In the genomic region with DNA sequence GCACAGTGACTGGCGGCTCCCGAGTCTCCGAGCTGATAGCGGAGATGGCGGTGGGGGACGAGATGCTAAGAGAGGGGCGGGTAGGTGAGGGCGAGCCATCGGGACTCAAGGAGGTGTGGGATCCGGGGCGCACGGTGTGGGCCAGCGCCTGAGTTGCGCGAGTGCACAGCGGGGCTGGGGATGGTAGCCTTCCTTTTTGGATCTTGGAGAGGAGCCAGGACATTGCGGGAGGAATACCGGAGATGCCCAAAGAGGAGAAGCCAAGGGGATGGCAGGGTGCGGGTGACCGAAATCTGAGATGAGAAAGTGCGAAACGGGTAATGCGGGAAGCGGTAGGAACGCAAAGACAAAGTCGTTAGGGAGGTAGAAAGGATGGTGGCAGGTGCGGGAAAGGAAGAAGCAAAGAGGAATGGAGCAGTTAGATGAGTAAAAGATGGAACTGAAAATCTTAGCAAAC, we compare ENCODE assay signal across 1 cellular context.
TF ChIP-seq lines count a peak whose summit lies in the region.

No MANE protein-coding gene starts in this region.

TF ChIP-seq in liver, 16 proteins besides CTCF, POLR2A, EP300 and RAD21 (continued from another document):
- TF ChIP-seq, protein P1, sequence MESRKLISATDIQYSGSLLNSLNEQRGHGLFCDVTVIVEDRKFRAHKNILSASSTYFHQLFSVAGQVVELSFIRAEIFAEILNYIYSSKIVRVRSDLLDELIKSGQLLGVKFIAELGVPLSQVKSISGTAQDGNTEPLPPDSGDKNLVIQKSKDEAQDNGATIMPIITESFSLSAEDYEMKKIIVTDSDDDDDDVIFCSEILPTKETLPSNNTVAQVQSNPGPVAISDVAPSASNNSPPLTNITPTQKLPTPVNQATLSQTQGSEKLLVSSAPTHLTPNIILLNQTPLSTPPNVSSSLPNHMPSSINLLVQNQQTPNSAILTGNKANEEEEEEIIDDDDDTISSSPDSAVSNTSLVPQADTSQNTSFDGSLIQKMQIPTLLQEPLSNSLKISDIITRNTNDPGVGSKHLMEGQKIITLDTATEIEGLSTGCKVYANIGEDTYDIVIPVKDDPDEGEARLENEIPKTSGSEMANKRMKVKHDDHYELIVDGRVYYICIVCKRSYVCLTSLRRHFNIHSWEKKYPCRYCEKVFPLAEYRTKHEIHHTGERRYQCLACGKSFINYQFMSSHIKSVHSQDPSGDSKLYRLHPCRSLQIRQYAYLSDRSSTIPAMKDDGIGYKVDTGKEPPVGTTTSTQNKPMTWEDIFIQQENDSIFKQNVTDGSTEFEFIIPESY (IDR thresholded peaks at IDR 0.05): no peak
- TF ChIP-seq RXRA (IDR thresholded peaks at IDR 0.05) (no peak), HNF4A (conservative IDR thresholded peaks at IDR 0.05) (no peak), FOXA2 (IDR thresholded peaks at IDR 0.05) (no peak), YY1 (IDR thresholded peaks at IDR 0.05) (no peak), EGR1 (IDR thresholded peaks at IDR 0.05; ENCODE audit: low read depth in 2 of 2) (no peak), GABPA (IDR thresholded peaks at IDR 0.05 in 1 of 2, conservative IDR thresholded peaks at IDR 0.05 in 1 of 2) (no peak), SP1 (IDR thresholded peaks at IDR 0.05) (no peak), HNF4G (IDR thresholded peaks at IDR 0.05) (no peak), FOXA1 (IDR thresholded peaks at IDR 0.05) (no peak)
- TF ChIP-seq, protein P2, sequence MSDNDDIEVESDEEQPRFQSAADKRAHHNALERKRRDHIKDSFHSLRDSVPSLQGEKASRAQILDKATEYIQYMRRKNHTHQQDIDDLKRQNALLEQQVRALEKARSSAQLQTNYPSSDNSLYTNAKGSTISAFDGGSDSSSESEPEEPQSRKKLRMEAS (IDR thresholded peaks at IDR 0.05): no peak
